Comparison of ENCODE assay signal across 8 cellular contexts in the genomic region with DNA sequence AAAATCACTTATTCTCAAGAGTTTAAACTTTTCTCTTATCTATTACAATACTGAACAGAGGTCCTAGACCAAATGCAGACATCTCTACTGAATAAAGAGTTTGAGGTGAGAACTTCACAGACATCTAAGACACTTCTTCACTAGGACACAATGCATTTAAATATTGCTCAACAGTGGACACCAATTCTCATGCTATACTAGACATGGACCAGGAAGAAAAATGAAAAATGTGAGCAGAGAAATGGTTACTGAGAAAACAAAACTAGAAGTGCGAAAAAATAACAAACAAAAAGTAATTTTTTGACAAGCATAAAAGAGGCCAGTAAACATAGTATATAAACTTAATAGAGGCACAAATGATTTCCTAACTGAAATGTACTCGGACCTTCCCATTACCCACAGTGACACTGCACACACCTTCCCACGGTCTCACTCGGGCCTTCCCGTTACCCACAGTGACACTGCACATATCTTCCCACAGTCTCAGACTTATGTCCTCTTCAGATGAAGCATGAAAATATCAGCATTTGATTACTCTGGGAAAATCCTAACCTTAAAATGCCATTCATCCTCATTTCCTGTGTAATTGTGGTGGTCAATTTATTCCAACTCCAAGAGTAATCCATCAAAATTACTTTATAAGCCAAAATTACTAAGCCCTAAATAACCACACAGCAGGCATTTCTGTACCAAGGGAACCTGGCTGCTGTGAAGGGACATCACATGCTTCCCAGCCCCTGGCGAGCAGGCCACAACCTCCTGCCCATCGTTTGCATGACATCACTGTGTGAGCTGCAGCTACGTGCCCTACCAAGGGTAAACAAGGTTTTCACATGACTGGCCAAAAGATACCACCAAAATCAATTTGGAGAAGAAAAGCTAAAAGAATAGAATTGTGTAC. TPM values are rescaled to one million over a fixed set of nuclear protein-coding genes. Genes with fewer than 3 reads are reported as not detected.
DNase-seq lines count a peak whose midpoint lies in the region; ATAC-seq and TF ChIP-seq lines count a peak whose summit lies in the region.

No MANE protein-coding gene starts in this region.

- no peak overlapping the region for H2BK120ac ChIP-seq in trophoblast cell (ENCODE audit: insufficient read depth, low read length, poor library complexity)

- H3K79me2 ChIP-seq in trophoblast cell (ENCODE audit: control insufficient read depth, insufficient read depth, low read length, poor library complexity) = peaks cover 8% of the 10 kb centered on the region

- no peak overlapping the region for H3K14ac ChIP-seq in trophoblast cell (ENCODE audit: low read length)

- no CpG with 5 or more reads among the region's 8 CpGs for WGBS in trophoblast cell (ENCODE audit: extremely low coverage, insufficient coverage, insufficient read length)

- H3K18ac ChIP-seq in trophoblast cell (ENCODE audit: low read length) = no peak overlapping the region

- H2BK5ac ChIP-seq in trophoblast cell (ENCODE audit: low read depth, low read length, poor library complexity) = no peak overlapping the region

- ATAC-seq in activated T-cell treated with anti-CD3 and anti-CD28 coated beads, Interleukin-2, amount 50 U/mL, for 4 hours = no peak
- ATAC-seq in HG02885 (IDR thresholded peaks at IDR 0.05; ENCODE audit: poor library complexity, unreplicated experiment) (peak; percentile 42), RWPE2 (ENCODE audit: low read depth) (no peak)

- H3K27ac Mint-ChIP-seq in activated T-cell treated with anti-CD3 and anti-CD28 coated beads, Interleukin-2, amount 50 U/mL, for 24 hours = peak overlapping the region; percentile 39

- no peak for DNase-seq in activated T-cell treated with anti-CD3 and anti-CD28 coated beads, Interleukin-2, amount 50 U/mL, for 24 hours
- DNase-seq in activated T-cell treated with anti-CD3 and anti-CD28 coated beads, Interleukin-2, amount 50 U/mL, for 4 hours = no peak
- DNase-seq in RWPE2 (ENCODE audit: low spot score) (no peak), fibroblast of mammary gland (ENCODE audit: low read depth) (peak; percentile 82), trophoblast cell (no peak), COLO829 (ENCODE audit: low spot score) (no peak), GOT3 (lab: John Stamatoyannopoulos, UW) (no peak)

- H3K4me1 Mint-ChIP-seq in activated T-cell treated with anti-CD3 and anti-CD28 coated beads, Interleukin-2, amount 50 U/mL, for 24 hours (ENCODE audit: low read depth) = peaks cover 84% of the 10 kb centered on the region
- H3K4me1 Mint-ChIP-seq in activated T-cell treated with anti-CD3 and anti-CD28 coated beads, Interleukin-2, amount 50 U/mL, for 4 hours (ENCODE audit: low read depth) = peaks cover 66% of the 10 kb centered on the region

- no peak overlapping the region for H4K91ac ChIP-seq in trophoblast cell (ENCODE audit: low read depth, low read length)

- H3K4me3 Mint-ChIP-seq in activated T-cell treated with anti-CD3 and anti-CD28 coated beads, Interleukin-2, amount 50 U/mL, for 24 hours = no peak overlapping the region
- H3K4me3 Mint-ChIP-seq in activated T-cell treated with anti-CD3 and anti-CD28 coated beads, Interleukin-2, amount 50 U/mL, for 4 hours = no peak overlapping the region

- TF ChIP-seq CTCF in RWPE2 (IDR thresholded peaks at IDR 0.05; ENCODE audit: poor library complexity, severe bottlenecking) (no peak), fibroblast of mammary gland (conservative IDR thresholded peaks at IDR 0.05; ENCODE audit: control insufficient read depth, insufficient read depth, low read depth, low read length) (no peak)

- no peaks in the 10 kb centered on the region for H3K27me3 Mint-ChIP-seq in activated T-cell treated with anti-CD3 and anti-CD28 coated beads, Interleukin-2, amount 50 U/mL, for 24 hours
- H3K27me3 Mint-ChIP-seq in activated T-cell treated with anti-CD3 and anti-CD28 coated beads, Interleukin-2, amount 50 U/mL, for 4 hours (ENCODE audit: low read depth) = no peaks in the 10 kb centered on the region

- no peaks in the 10 kb centered on the region for H3K9me3 Mint-ChIP-seq in activated T-cell treated with anti-CD3 and anti-CD28 coated beads, Interleukin-2, amount 50 U/mL, for 24 hours
- H3K9me3 Mint-ChIP-seq in activated T-cell treated with anti-CD3 and anti-CD28 coated beads, Interleukin-2, amount 50 U/mL, for 4 hours = no peaks in the 10 kb centered on the region

- no peak overlapping the region for H3K23ac ChIP-seq in trophoblast cell (ENCODE audit: low read length)

- H3K4me2 ChIP-seq in trophoblast cell (ENCODE audit: low read length) = no peak overlapping the region

- peaks cover 81% of the 10 kb centered on the region for H3K36me3 Mint-ChIP-seq in activated T-cell treated with anti-CD3 and anti-CD28 coated beads, Interleukin-2, amount 50 U/mL, for 24 hours (ENCODE audit: low read depth)
- H3K36me3 Mint-ChIP-seq in activated T-cell treated with anti-CD3 and anti-CD28 coated beads, Interleukin-2, amount 50 U/mL, for 4 hours (ENCODE audit: insufficient read depth) = peaks cover 27% of the 10 kb centered on the region

- no peak overlapping the region for H4K12ac ChIP-seq in trophoblast cell (ENCODE audit: low read depth, low read length)

- no peaks in the 10 kb centered on the region for H3K79me1 ChIP-seq in trophoblast cell (ENCODE audit: low read length)

- no peak overlapping the region for H3K9ac ChIP-seq in trophoblast cell (ENCODE audit: low read length)

- H2AK5ac ChIP-seq in trophoblast cell (ENCODE audit: low read length) = no peak overlapping the region

- H3K27me3 ChIP-seq in RWPE2 (ENCODE audit: insufficient read depth, poor library complexity, severe bottlenecking) (no peaks in the 10 kb centered on the region), trophoblast cell (ENCODE audit: insufficient read depth, low read length) (no peaks in the 10 kb centered on the region)

- peaks cover 53% of the 10 kb centered on the region for H3K36me3 ChIP-seq in RWPE2 (ENCODE audit: low read depth)
- peaks cover 15 to 25% of the 10 kb centered on the region in 2 experiments for H3K36me3 ChIP-seq in trophoblast cell (ENCODE audit: control insufficient read depth in 1 of 2, insufficient read depth in 2 of 2, low read length in 2 of 2)

- no peak overlapping the region for H2AFZ ChIP-seq in trophoblast cell (ENCODE audit: insufficient read depth, low read length, poor library complexity)

- H4K8ac ChIP-seq in trophoblast cell (ENCODE audit: low read depth, low read length) = no peak overlapping the region

- H3K4ac ChIP-seq in trophoblast cell (ENCODE audit: low read depth, low read length) = peak overlapping the region; percentile 81

- H3K27ac ChIP-seq in RWPE2 (ENCODE audit: poor library complexity, severe bottlenecking) (peak overlapping the region; percentile 14), trophoblast cell (ENCODE audit: low read depth, low read length) (no peak overlapping the region)

- H3K4me3 ChIP-seq in RWPE2 (ENCODE audit: severe bottlenecking) (no peak overlapping the region), fibroblast of mammary gland (ENCODE audit: control insufficient read depth, low read depth, low read length) (no peak overlapping the region), trophoblast cell (ENCODE audit: low read depth, low read length) (no peak overlapping the region)

- H3K4me1 ChIP-seq in RWPE2 (ENCODE audit: insufficient read depth, poor library complexity, severe bottlenecking) = peaks cover 23% of the 10 kb centered on the region
- H3K4me1 ChIP-seq in trophoblast cell (ENCODE audit: control insufficient read depth in 1 of 2, insufficient read depth in 2 of 2, low read length in 2 of 2) = peaks cover 0 to 10% of the 10 kb centered on the region in 2 experiments

- H3K9me3 ChIP-seq in RWPE2 (ENCODE audit: severe bottlenecking) (no peaks in the 10 kb centered on the region), trophoblast cell (ENCODE audit: insufficient read depth, low read depth, low read length) (no peaks in the 10 kb centered on the region)

- no peak overlapping the region for H2BK12ac ChIP-seq in trophoblast cell (ENCODE audit: low read length)

RNA-seq across cellular contexts. Expression of gene SLC15A4, which starts 6.4 kb away (rescaled TPM):
- total RNA-seq in activated T-cell treated with anti-CD3 and anti-CD28 coated beads, Interleukin-2, amount 50 U/mL, for 4 hours = 10 to 100 TPM; 15.8 to 19.8 (median 18.6) TPM
- 13.3 and 13.4 TPM in 2 replicates for polyA plus RNA-seq in trophoblast cell (2013)

RNA-seq across cellular contexts. Expression of gene GLT1D1, which starts 35.9 kb away (rescaled TPM):
- total RNA-seq in activated T-cell treated with anti-CD3 and anti-CD28 coated beads, Interleukin-2, amount 50 U/mL, for 4 hours = under 1 TPM; 0.08 to 0.18 (median 0.15) TPM
- 0.08 and 0.10 TPM in 2 replicates for polyA plus RNA-seq in trophoblast cell (2013)
